Comparison of ENCODE assay signal across 20 cellular contexts in genomic region chr20:15594296-15594695, GRCh38.
"Had no signal": no experiment of that assay in that cellular context is flagged by ENCODE, and none has a peak within 500 bp of the region (broad histone marks: within the 10 kb centered on the region; RNA-seq: fewer than 3 reads in every experiment).

No MANE protein-coding gene starts in this region.

- H3K4me1 Mint-ChIP-seq: activated CD4-positive, alpha-beta T cell treated with anti-CD3 and anti-CD28 coated beads, Interleukin-2, amount 10 ng/mL, durations not matched to agents 7 days and 5 days; nephron; T-cell had no signal

- H3K27ac ChIP-seq: cardiac muscle cell, dorsolateral prefrontal cortex, hepatocyte, suprapubic skin had no signal

- H3K4me2 ChIP-seq: hepatocyte, smooth muscle cell had no signal

- H3K27ac Mint-ChIP-seq: activated CD4-positive, alpha-beta T cell treated with anti-CD3 and anti-CD28 coated beads, Interleukin-2, amount 10 ng/mL, durations not matched to agents 7 days and 5 days; activated T-helper 1 cell treated with anti-CD3 and anti-CD28 coated beads, Interleukin-12 subunit alpha, Interleukin-12 subunit beta, Interleukin-2, Interleukin-4 antibody, amounts not matched to agents 30 ng/mL and 10 ng/mL and 1 ng/mL, durations not matched to agents 14 hours and 24 hours and 36 hours; endodermal cell; nephron; progenitor cell of endocrine pancreas; stimulated activated naive CD8-positive, alpha-beta T cell treated with anti-CD3 and anti-CD28 coated beads, Interleukin-15, Interleukin-2, amounts not matched to agents 100 ng/mL and 50 ng/mL, for 24 hours; T-cell had no signal

- H3K27me3 ChIP-seq: cardiac muscle cell, dorsolateral prefrontal cortex, hepatocyte, suprapubic skin had no signal

- H3K27me3 Mint-ChIP-seq: activated CD4-positive, alpha-beta T cell treated with anti-CD3 and anti-CD28 coated beads, Interleukin-2, amount 10 ng/mL, durations not matched to agents 7 days and 5 days; progenitor cell of endocrine pancreas; T-cell had no signal

- H3K79me2 ChIP-seq: hepatocyte had no signal

- H3K4me3 Mint-ChIP-seq: activated CD4-positive, alpha-beta T cell treated with anti-CD3 and anti-CD28 coated beads, Interleukin-2, amount 10 ng/mL, durations not matched to agents 7 days and 5 days; activated T-helper 1 cell treated with anti-CD3 and anti-CD28 coated beads, Interleukin-12 subunit alpha, Interleukin-12 subunit beta, Interleukin-2, Interleukin-4 antibody, amounts not matched to agents 30 ng/mL and 10 ng/mL and 1 ng/mL, durations not matched to agents 14 hours and 24 hours and 36 hours; endodermal cell; nephron; stimulated activated naive CD8-positive, alpha-beta T cell treated with anti-CD3 and anti-CD28 coated beads, Interleukin-15, Interleukin-2, amounts not matched to agents 100 ng/mL and 50 ng/mL, for 24 hours; T-cell had no signal

- H2AFZ ChIP-seq: hepatocyte had no signal

- H3K36me3 ChIP-seq: cardiac muscle cell, suprapubic skin had no signal

- DNase-seq: activated CD4-positive, alpha-beta T cell treated with anti-CD3 and anti-CD28 coated beads, Interleukin-2, amount 10 ng/mL, durations not matched to agents 7 days and 5 days; activated naive CD4-positive, alpha-beta T cell; anterior cingulate cortex; dorsolateral prefrontal cortex; endodermal cell; left ventricle myocardium superior; mesendoderm; nucleus accumbens; right cardiac atrium; T-cell; T-helper 9 cell had no signal

- ATAC-seq: left ventricle myocardium superior, right cardiac atrium, T-cell had no signal

- FAIRE-seq: keratinocyte had no signal

- H3K36me3 Mint-ChIP-seq: T-cell had no signal

- H3K9me3 Mint-ChIP-seq: activated CD4-positive, alpha-beta T cell treated with anti-CD3 and anti-CD28 coated beads, Interleukin-2, amount 10 ng/mL, durations not matched to agents 7 days and 5 days had no signal

- H3K4me1 ChIP-seq: suprapubic skin had no signal

- H3K4me3 ChIP-seq: cardiac muscle cell, dorsolateral prefrontal cortex, hepatocyte, smooth muscle cell, suprapubic skin had no signal

- H3K9me3 ChIP-seq: suprapubic skin had no signal
